9 cellular contexts compared by ENCODE assay signal in genomic region chr11:13009921-13010736, GRCh38. TPM values are rescaled to one million over a fixed set of nuclear protein-coding genes. Genes with fewer than 3 reads are reported as not detected.
DNase-seq lines count a peak whose midpoint lies in the region; ATAC-seq and TF ChIP-seq lines count a peak whose summit lies in the region.
"Had no signal": no experiment of that assay in that cellular context is flagged by ENCODE, and none has a peak within 500 bp of the region (broad histone marks: within the 10 kb centered on the region; RNA-seq: fewer than 3 reads in every experiment).

No MANE protein-coding gene starts in this region.

- peaks cover 33% of the 10 kb centered on the region for H3K4me1 ChIP-seq in smooth muscle cell (ENCODE audit: low read depth)

- no peak for TF ChIP-seq CTCF in WTC11 (IDR thresholded peaks at IDR 0.05)
- TF ChIP-seq CTCF in smooth muscle cell (IDR thresholded peaks at IDR 0.05; ENCODE audit: borderline replicate concordance, insufficient read depth, poor library complexity, severe bottlenecking): no peak

- peak overlapping the region; percentile 55 for H3K4me3 ChIP-seq in iPS-18c (ENCODE audit: insufficient read depth, low read depth, low read length)
- H3K4me3 ChIP-seq in smooth muscle cell: peak overlapping the region; percentile 53

- no peak overlapping the region for H3K27ac ChIP-seq in smooth muscle cell (ENCODE audit: low read depth)

- WGBS in smooth muscle cell (ENCODE audit: low lambda C conversion rate): 3% methylated on average over 76 of the region's 93 CpGs

- H3K4me3 Mint-ChIP-seq in WTC11: peak overlapping the region; percentile 81
- H3K4me3 Mint-ChIP-seq in activated CD4-positive, alpha-beta memory T cell treated with anti-CD3 and anti-CD28 coated beads for 36 hours: no peak overlapping the region
- H3K4me3 Mint-ChIP-seq in activated T-helper 2 cell treated with anti-CD3 and anti-CD28 coated beads, Interferon-gamma antibody, Interleukin-2, Interleukin-4, amounts not matched to agents 10 μg/mL and 5 μg/mL and 100 μg/mL, durations not matched to agents 14 hours and 24 hours and 36 hours (ENCODE audit: low read depth): no peak overlapping the region

- POLR2A ChIA-PET in WTC11 (lab: Charles Lee): interaction anchor here (0.5 kb wide), 1 partner anchor 39 kb away, joined by 4 read pairs; no protein-coding TSS in a partner anchor
- POLR2A ChIA-PET in activated CD4-positive, alpha-beta memory T cell treated with anti-CD3 and anti-CD28 coated beads for 36 hours (lab: Charles Lee): no interaction called here

- H3K27me3 ChIP-seq in smooth muscle cell (ENCODE audit: low read depth): peaks cover 99% of the 10 kb centered on the region

- no peaks in the 10 kb centered on the region for H3K36me3 ChIP-seq in smooth muscle cell (ENCODE audit: low read depth)

- CTCF ChIA-PET in WTC11 (lab: Charles Lee): interaction anchor here (0.7 to 5.4 kb wide), 16 partner anchors 30 to 722 kb away, joined by 3 to 39 read pairs (median 4); no protein-coding TSS in a partner anchor
- CTCF ChIA-PET in activated CD4-positive, alpha-beta memory T cell treated with anti-CD3 and anti-CD28 coated beads for 36 hours (lab: Charles Lee): no interaction called here

- peaks cover 63% of the 10 kb centered on the region for H3K27me3 Mint-ChIP-seq in WTC11 (ENCODE audit: low read depth)
- peaks cover 69% of the 10 kb centered on the region for H3K27me3 Mint-ChIP-seq in activated CD4-positive, alpha-beta memory T cell treated with anti-CD3 and anti-CD28 coated beads for 36 hours
- peaks cover 71% of the 10 kb centered on the region for H3K27me3 Mint-ChIP-seq in activated T-helper 2 cell treated with anti-CD3 and anti-CD28 coated beads, Interferon-gamma antibody, Interleukin-2, Interleukin-4, amounts not matched to agents 10 μg/mL and 5 μg/mL and 100 μg/mL, durations not matched to agents 14 hours and 24 hours and 36 hours (ENCODE audit: low read depth)

- H3K36me3 Mint-ChIP-seq in WTC11: peaks cover 15% of the 10 kb centered on the region
- H3K36me3 Mint-ChIP-seq in activated CD4-positive, alpha-beta memory T cell treated with anti-CD3 and anti-CD28 coated beads for 36 hours: no peaks in the 10 kb centered on the region
- H3K36me3 Mint-ChIP-seq in activated T-helper 2 cell treated with anti-CD3 and anti-CD28 coated beads, Interferon-gamma antibody, Interleukin-2, Interleukin-4, amounts not matched to agents 10 μg/mL and 5 μg/mL and 100 μg/mL, durations not matched to agents 14 hours and 24 hours and 36 hours (ENCODE audit: low read depth): no peaks in the 10 kb centered on the region

- no peaks in the 10 kb centered on the region for H3K79me2 ChIP-seq in smooth muscle cell (ENCODE audit: low read depth)

- peak overlapping the region; percentile 82 for H3K4me2 ChIP-seq in smooth muscle cell

- no peak overlapping the region for H3K27ac Mint-ChIP-seq in WTC11
- H3K27ac Mint-ChIP-seq in activated CD4-positive, alpha-beta memory T cell treated with anti-CD3 and anti-CD28 coated beads for 36 hours: no peak overlapping the region
- no peak overlapping the region for H3K27ac Mint-ChIP-seq in activated T-helper 2 cell treated with anti-CD3 and anti-CD28 coated beads, Interferon-gamma antibody, Interleukin-2, Interleukin-4, amounts not matched to agents 10 μg/mL and 5 μg/mL and 100 μg/mL, durations not matched to agents 14 hours and 24 hours and 36 hours

- no peaks in the 10 kb centered on the region for H4K20me1 ChIP-seq in smooth muscle cell (ENCODE audit: low read depth)

- DNase-seq in NCI-H1417 (lab: John Stamatoyannopoulos, UW): peak; percentile 31 to 72 (median 52)
- no peak for DNase-seq in NCI-H1417 treated with DMSO at 0.1 percent for 48 hours (lab: John Stamatoyannopoulos, UW)
- peak; percentile 62 for DNase-seq in WTC11 (ENCODE audit: low spot score)
- no peak for DNase-seq in smooth muscle cell (lab: John Stamatoyannopoulos, UW; ENCODE audit: unreplicated experiment)
- no peak for DNase-seq in activated CD4-positive, alpha-beta memory T cell treated with anti-CD3 and anti-CD28 coated beads for 36 hours
- no peak for DNase-seq in activated naive CD4-positive, alpha-beta T cell treated with Interleukin-2 at 50 U/mL for 16 hours
- DNase-seq in activated T-helper 2 cell treated with anti-CD3 and anti-CD28 coated beads, Interferon-gamma antibody, Interleukin-2, Interleukin-4, amounts not matched to agents 10 μg/mL and 5 μg/mL and 100 μg/mL, durations not matched to agents 14 hours and 24 hours and 36 hours (ENCODE audit: low spot score): no peak

- H2AFZ ChIP-seq in smooth muscle cell (ENCODE audit: low read depth): peak overlapping the region; percentile 41

- peak; percentile 8 for ATAC-seq in WTC11

- peaks cover 15% of the 10 kb centered on the region for H3K9me3 Mint-ChIP-seq in WTC11
- H3K9me3 Mint-ChIP-seq in activated CD4-positive, alpha-beta memory T cell treated with anti-CD3 and anti-CD28 coated beads for 36 hours: no peaks in the 10 kb centered on the region
- no peaks in the 10 kb centered on the region for H3K9me3 Mint-ChIP-seq in activated T-helper 2 cell treated with anti-CD3 and anti-CD28 coated beads, Interferon-gamma antibody, Interleukin-2, Interleukin-4, amounts not matched to agents 10 μg/mL and 5 μg/mL and 100 μg/mL, durations not matched to agents 14 hours and 24 hours and 36 hours

- H3K9me3 ChIP-seq in iPS-18c (ENCODE audit: control insufficient read depth, insufficient read depth, low read length) (no peaks in the 10 kb centered on the region), smooth muscle cell (replicated peaks; ENCODE audit: low read depth) (no peaks in the 10 kb centered on the region)

- intact Hi-C loops in activated CD4-positive, alpha-beta memory T cell treated with anti-CD3 and anti-CD28 coated beads for 36 hours (cut with micrococcal nuclease): no loop called here
- intact Hi-C loops in activated T-helper 2 cell treated with anti-CD3 and anti-CD28 coated beads, Interferon-gamma antibody, Interleukin-2, Interleukin-4, amounts not matched to agents 10 μg/mL and 5 μg/mL and 100 μg/mL, durations not matched to agents 14 hours and 24 hours and 36 hours (cut with micrococcal nuclease): no loop called here

- H3K4me1 Mint-ChIP-seq in WTC11: peaks cover 48% of the 10 kb centered on the region
- peaks cover 7% of the 10 kb centered on the region for H3K4me1 Mint-ChIP-seq in activated CD4-positive, alpha-beta memory T cell treated with anti-CD3 and anti-CD28 coated beads for 36 hours (ENCODE audit: low read depth)
- no peaks in the 10 kb centered on the region for H3K4me1 Mint-ChIP-seq in activated T-helper 2 cell treated with anti-CD3 and anti-CD28 coated beads, Interferon-gamma antibody, Interleukin-2, Interleukin-4, amounts not matched to agents 10 μg/mL and 5 μg/mL and 100 μg/mL, durations not matched to agents 14 hours and 24 hours and 36 hours (ENCODE audit: low read depth)

- H3F3A ChIP-seq in smooth muscle cell (ENCODE audit: low read depth): no peaks in the 10 kb centered on the region

- H3K9ac ChIP-seq in smooth muscle cell (ENCODE audit: low read depth): no peak overlapping the region

TF ChIP-seq in WTC11, 78 proteins besides CTCF, POLR2A, EP300 and RAD21 (continues in another document):
- TF ChIP-seq, protein P1, sequence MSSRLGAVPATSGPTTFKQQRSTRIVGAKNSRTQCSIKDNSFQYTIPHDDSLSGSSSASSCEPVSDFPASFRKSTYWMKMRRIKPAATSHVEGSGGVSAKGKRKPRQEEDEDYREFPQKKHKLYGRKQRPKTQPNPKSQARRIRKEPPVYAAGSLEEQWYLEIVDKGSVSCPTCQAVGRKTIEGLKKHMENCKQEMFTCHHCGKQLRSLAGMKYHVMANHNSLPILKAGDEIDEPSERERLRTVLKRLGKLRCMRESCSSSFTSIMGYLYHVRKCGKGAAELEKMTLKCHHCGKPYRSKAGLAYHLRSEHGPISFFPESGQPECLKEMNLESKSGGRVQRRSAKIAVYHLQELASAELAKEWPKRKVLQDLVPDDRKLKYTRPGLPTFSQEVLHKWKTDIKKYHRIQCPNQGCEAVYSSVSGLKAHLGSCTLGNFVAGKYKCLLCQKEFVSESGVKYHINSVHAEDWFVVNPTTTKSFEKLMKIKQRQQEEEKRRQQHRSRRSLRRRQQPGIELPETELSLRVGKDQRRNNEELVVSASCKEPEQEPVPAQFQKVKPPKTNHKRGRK (CRISPR knock-in tag; IDR thresholded peaks at IDR 0.05; ENCODE audit: borderline replicate concordance): peak; percentile 72; the same call in 1 of the 2 replicates
- TF ChIP-seq NR2C2 (CRISPR knock-in tag; IDR thresholded peaks at IDR 0.05) (peak; percentile 87), TEAD1 (CRISPR knock-in tag; IDR thresholded peaks at IDR 0.05) (peak; percentile 90), ERG (CRISPR knock-in tag; IDR thresholded peaks at IDR 0.05) (no peak)

RNA-seq across cellular contexts. Expression of gene RASSF10, which starts 1.0 kb away (rescaled TPM):
- total RNA-seq in WTC11 (2021) (2.6 to 3.2 TPM (median 2.9 TPM) in 3 replicates), smooth muscle cell (1.7 and 2.2 TPM in 2 replicates)
- 0.07 TPM in 1 of 2 replicates, not detected in the other for polyA plus RNA-seq in smooth muscle cell
- total RNA-seq in activated CD4-positive, alpha-beta memory T cell treated with anti-CD3 and anti-CD28 coated beads for 36 hours: not detected
- not detected in 2 replicates for total RNA-seq in activated T-helper 2 cell treated with anti-CD3 and anti-CD28 coated beads, Interferon-gamma antibody, Interleukin-2, Interleukin-4, amounts not matched to agents 10 μg/mL and 5 μg/mL and 100 μg/mL, durations not matched to agents 14 hours and 24 hours and 36 hours
- total RNA-seq: A172 had no signal

Comparison
In these comparisons a context has a peak if more than half of its experiments do, and no peak if none do; other contexts are left out.
1. DNase-seq: peak in NCI-H1417 (3 of 3) and WTC11 (single experiment); none in NCI-H1417 treated with DMSO at 0.1 percent for 48 hours (single experiment), smooth muscle cell (single experiment), activated CD4-positive, alpha-beta memory T cell treated with anti-CD3 and anti-CD28 coated beads for 36 hours (single experiment), activated naive CD4-positive, alpha-beta T cell treated with Interleukin-2 at 50 U/mL for 16 hours (single experiment) and activated T-helper 2 cell treated with anti-CD3 and anti-CD28 coated beads, Interferon-gamma antibody, Interleukin-2, Interleukin-4, amounts not matched to agents 10 μg/mL and 5 μg/mL and 100 μg/mL, durations not matched to agents 14 hours and 24 hours and 36 hours (single experiment).